ENCODE assay signal across 18 cellular contexts in genomic region chr12:104423809-104424208, GRCh38.
"Had no signal": no experiment of that assay in that cellular context is flagged by ENCODE, and none has a peak within 500 bp of the region (broad histone marks: within the 10 kb centered on the region; RNA-seq: fewer than 3 reads in every experiment).

No MANE protein-coding gene starts in this region.

- H3K36me3 ChIP-seq: adrenal gland, esophagus squamous epithelium, tibial artery, uterus, WERI-Rb-1 had no signal

- H3K27me3 ChIP-seq: adrenal gland, esophagus squamous epithelium, tibial artery, uterus had no signal

- H3K27ac ChIP-seq: adrenal gland, esophagus squamous epithelium, tibial artery, uterus, WERI-Rb-1 had no signal

- ATAC-seq: activated naive CD4-positive, alpha-beta T cell treated with anti-CD3 and anti-CD28 coated beads, Interleukin-2, amount 50 U/mL, for 72 hours; activated T-cell treated with anti-CD3 and anti-CD28 coated beads, Interleukin-2, amount 50 U/mL, for 72 hours had no signal

- H3K4me1 ChIP-seq: adrenal gland, esophagus squamous epithelium, tibial artery, uterus had no signal

- DNase-seq: activated CD4-positive, alpha-beta T cell treated with anti-CD3 and anti-CD28 coated beads for 1 hour; activated CD8-positive, alpha-beta memory T cell treated with anti-CD3 and anti-CD28 coated beads for 24 hours; activated gamma-delta T cell; activated T-cell treated with anti-CD3 and anti-CD28 coated beads, Interleukin-2, amount 50 U/mL, for 72 hours; adrenal gland; effector CD8-positive, alpha-beta T cell; esophagus squamous epithelium; midbrain; stimulated activated CD4-positive, alpha-beta T cell treated with anti-CD3 and anti-CD28 coated beads, Interleukin-12 subunit alpha, Interleukin-12 subunit beta, amount 100 ng/mL, for 4 hours; stimulated activated CD4-positive, alpha-beta T cell treated with anti-CD3 and anti-CD28 coated beads, Interleukin-1b, Interleukin-23, amount 100 ng/mL, for 48 hours; stimulated activated CD8-positive, alpha-beta memory T cell treated with anti-CD3 and anti-CD28 coated beads, Interleukin-4, amount 100 ng/mL, for 48 hours; stimulated activated naive CD4-positive, alpha-beta T cell; tibial artery; uterus; WERI-Rb-1 had no signal

- FAIRE-seq: astrocyte, bronchial epithelial cell had no signal

- H3K9me3 ChIP-seq: adrenal gland, esophagus squamous epithelium, tibial artery, uterus had no signal

- H3K4me3 ChIP-seq: adrenal gland, esophagus squamous epithelium, tibial artery, uterus had no signal
